1 cellular context compared by ENCODE assay signal in the genomic region with DNA sequence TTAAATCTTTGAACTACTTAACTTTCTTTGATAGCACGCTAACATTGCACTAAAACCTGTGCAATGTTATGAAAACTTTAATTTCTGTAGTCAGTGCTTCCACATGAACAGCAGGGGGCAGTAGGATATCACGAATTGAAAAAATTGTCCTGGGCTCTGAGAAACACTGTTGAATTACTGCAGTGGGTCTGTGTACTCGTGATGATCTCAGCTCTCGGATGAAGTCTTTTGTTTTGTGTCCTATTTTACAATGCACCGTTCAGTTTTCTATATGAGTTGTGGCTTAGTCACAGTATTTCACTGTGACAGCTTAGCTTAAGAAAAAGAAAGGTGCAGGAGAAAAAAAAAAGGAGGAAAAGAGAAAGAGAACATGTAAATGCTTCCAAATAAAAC.
TF ChIP-seq lines count a peak whose summit lies in the region.

No MANE protein-coding gene starts in this region.

TF ChIP-seq in HepG2, 621 proteins besides CTCF, POLR2A, EP300 and RAD21 (continued from another document and continues in another):
- TF ChIP-seq, protein P1, sequence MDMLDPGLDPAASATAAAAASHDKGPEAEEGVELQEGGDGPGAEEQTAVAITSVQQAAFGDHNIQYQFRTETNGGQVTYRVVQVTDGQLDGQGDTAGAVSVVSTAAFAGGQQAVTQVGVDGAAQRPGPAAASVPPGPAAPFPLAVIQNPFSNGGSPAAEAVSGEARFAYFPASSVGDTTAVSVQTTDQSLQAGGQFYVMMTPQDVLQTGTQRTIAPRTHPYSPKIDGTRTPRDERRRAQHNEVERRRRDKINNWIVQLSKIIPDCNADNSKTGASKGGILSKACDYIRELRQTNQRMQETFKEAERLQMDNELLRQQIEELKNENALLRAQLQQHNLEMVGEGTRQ (IDR thresholded peaks at IDR 0.05; ENCODE audit: low read depth, low read length), result no peak
- TF ChIP-seq, protein P1 (CRISPR knock-in tag; IDR thresholded peaks at IDR 0.05; ENCODE audit: borderline replicate concordance), result no peak
- TF ChIP-seq RXRA (CRISPR knock-in tag; IDR thresholded peaks at IDR 0.05) (no peak), SPEN (CRISPR knock-in tag; IDR thresholded peaks at IDR 0.05; ENCODE audit: low read depth) (no peak), REPIN1 (CRISPR knock-in tag; IDR thresholded peaks at IDR 0.05; ENCODE audit: borderline replicate concordance, low read depth) (no peak), ZNF768 (CRISPR knock-in tag; IDR thresholded peaks at IDR 0.05) (no peak), SALL1 (CRISPR knock-in tag; IDR thresholded peaks at IDR 0.05) (no peak), ZNF766 (CRISPR knock-in tag; IDR thresholded peaks at IDR 0.05; ENCODE audit: borderline replicate concordance) (no peak), ZFP36L1 (CRISPR knock-in tag; IDR thresholded peaks at IDR 0.05) (no peak), SATB2 (CRISPR knock-in tag; IDR thresholded peaks at IDR 0.05) (no peak), ONECUT2 (CRISPR knock-in tag; IDR thresholded peaks at IDR 0.05) (no peak), ZNF614 (CRISPR knock-in tag; IDR thresholded peaks at IDR 0.05; ENCODE audit: borderline replicate concordance) (no peak), NCOR1 (IDR thresholded peaks at IDR 0.05; ENCODE audit: borderline replicate concordance, low read length) (no peak), BRCA1 (CRISPR knock-in tag; IDR thresholded peaks at IDR 0.05) (no peak), ZNF441 (CRISPR knock-in tag; IDR thresholded peaks at IDR 0.05; ENCODE audit: borderline replicate concordance) (no peak), ZNF652 (CRISPR knock-in tag; IDR thresholded peaks at IDR 0.05; ENCODE audit: borderline replicate concordance, low read depth) (no peak), PTBP1 (IDR thresholded peaks at IDR 0.05; ENCODE audit: low read depth, low read length, poor library complexity, severe bottlenecking) (no peak), HOXD1 (CRISPR knock-in tag; IDR thresholded peaks at IDR 0.05) (no peak), GATAD1 (CRISPR knock-in tag; IDR thresholded peaks at IDR 0.05) (0 out of 2 replicates have a peak, but pooled peaks have one; percentile 26), YEATS4 (CRISPR knock-in tag; IDR thresholded peaks at IDR 0.05; ENCODE audit: borderline replicate concordance) (no peak), ZSCAN29 (CRISPR knock-in tag; conservative IDR thresholded peaks at IDR 0.05) (peak; percentile 85; the same call in 1 of the 2 replicates), ZNF350 (CRISPR knock-in tag; IDR thresholded peaks at IDR 0.05; ENCODE audit: borderline replicate concordance, low read depth) (no peak), ZBTB7A (CRISPR knock-in tag; IDR thresholded peaks at IDR 0.05) (no peak), STAG1 (CRISPR knock-in tag; IDR thresholded peaks at IDR 0.05) (peak; percentile 88), U2AF2 (IDR thresholded peaks at IDR 0.05; ENCODE audit: low read depth, low read length) (no peak), JDP2 (CRISPR knock-in tag; IDR thresholded peaks at IDR 0.05; ENCODE audit: borderline replicate concordance) (no peak), ZNF780A (CRISPR knock-in tag; IDR thresholded peaks at IDR 0.05) (no peak), CEBPG (CRISPR knock-in tag; IDR thresholded peaks at IDR 0.05) (peak; percentile 15; the same call in 1 of the 2 replicates)
- TF ChIP-seq, protein P2, sequence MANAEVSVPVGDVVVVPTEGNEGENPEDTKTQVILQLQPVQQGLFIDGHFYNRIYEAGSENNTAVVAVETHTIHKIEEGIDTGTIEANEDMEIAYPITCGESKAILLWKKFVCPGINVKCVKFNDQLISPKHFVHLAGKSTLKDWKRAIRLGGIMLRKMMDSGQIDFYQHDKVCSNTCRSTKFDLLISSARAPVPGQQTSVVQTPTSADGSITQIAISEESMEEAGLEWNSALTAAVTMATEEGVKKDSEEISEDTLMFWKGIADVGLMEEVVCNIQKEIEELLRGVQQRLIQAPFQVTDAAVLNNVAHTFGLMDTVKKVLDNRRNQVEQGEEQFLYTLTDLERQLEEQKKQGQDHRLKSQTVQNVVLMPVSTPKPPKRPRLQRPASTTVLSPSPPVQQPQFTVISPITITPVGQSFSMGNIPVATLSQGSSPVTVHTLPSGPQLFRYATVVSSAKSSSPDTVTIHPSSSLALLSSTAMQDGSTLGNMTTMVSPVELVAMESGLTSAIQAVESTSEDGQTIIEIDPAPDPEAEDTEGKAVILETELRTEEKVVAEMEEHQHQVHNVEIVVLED (CRISPR knock-in tag; IDR thresholded peaks at IDR 0.05; ENCODE audit: borderline replicate concordance), result no peak
- TF ChIP-seq, protein P3, sequence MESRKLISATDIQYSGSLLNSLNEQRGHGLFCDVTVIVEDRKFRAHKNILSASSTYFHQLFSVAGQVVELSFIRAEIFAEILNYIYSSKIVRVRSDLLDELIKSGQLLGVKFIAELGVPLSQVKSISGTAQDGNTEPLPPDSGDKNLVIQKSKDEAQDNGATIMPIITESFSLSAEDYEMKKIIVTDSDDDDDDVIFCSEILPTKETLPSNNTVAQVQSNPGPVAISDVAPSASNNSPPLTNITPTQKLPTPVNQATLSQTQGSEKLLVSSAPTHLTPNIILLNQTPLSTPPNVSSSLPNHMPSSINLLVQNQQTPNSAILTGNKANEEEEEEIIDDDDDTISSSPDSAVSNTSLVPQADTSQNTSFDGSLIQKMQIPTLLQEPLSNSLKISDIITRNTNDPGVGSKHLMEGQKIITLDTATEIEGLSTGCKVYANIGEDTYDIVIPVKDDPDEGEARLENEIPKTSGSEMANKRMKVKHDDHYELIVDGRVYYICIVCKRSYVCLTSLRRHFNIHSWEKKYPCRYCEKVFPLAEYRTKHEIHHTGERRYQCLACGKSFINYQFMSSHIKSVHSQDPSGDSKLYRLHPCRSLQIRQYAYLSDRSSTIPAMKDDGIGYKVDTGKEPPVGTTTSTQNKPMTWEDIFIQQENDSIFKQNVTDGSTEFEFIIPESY (CRISPR knock-in tag; IDR thresholded peaks at IDR 0.05), result no peak
- TF ChIP-seq, protein P4, sequence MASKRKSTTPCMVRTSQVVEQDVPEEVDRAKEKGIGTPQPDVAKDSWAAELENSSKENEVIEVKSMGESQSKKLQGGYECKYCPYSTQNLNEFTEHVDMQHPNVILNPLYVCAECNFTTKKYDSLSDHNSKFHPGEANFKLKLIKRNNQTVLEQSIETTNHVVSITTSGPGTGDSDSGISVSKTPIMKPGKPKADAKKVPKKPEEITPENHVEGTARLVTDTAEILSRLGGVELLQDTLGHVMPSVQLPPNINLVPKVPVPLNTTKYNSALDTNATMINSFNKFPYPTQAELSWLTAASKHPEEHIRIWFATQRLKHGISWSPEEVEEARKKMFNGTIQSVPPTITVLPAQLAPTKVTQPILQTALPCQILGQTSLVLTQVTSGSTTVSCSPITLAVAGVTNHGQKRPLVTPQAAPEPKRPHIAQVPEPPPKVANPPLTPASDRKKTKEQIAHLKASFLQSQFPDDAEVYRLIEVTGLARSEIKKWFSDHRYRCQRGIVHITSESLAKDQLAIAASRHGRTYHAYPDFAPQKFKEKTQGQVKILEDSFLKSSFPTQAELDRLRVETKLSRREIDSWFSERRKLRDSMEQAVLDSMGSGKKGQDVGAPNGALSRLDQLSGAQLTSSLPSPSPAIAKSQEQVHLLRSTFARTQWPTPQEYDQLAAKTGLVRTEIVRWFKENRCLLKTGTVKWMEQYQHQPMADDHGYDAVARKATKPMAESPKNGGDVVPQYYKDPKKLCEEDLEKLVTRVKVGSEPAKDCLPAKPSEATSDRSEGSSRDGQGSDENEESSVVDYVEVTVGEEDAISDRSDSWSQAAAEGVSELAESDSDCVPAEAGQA (IDR thresholded peaks at IDR 0.05; ENCODE audit: low read depth), result no peak
- TF ChIP-seq, protein P4 (CRISPR knock-in tag; IDR thresholded peaks at IDR 0.05; ENCODE audit: borderline replicate concordance), result no peak
- TF ChIP-seq, protein P5, sequence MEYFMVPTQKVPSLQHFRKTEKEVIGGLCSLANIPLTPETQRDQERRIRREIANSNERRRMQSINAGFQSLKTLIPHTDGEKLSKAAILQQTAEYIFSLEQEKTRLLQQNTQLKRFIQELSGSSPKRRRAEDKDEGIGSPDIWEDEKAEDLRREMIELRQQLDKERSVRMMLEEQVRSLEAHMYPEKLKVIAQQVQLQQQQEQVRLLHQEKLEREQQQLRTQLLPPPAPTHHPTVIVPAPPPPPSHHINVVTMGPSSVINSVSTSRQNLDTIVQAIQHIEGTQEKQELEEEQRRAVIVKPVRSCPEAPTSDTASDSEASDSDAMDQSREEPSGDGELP (IDR thresholded peaks at IDR 0.05; ENCODE audit: borderline replicate concordance, low read depth), result no peak
- TF ChIP-seq, protein P6, sequence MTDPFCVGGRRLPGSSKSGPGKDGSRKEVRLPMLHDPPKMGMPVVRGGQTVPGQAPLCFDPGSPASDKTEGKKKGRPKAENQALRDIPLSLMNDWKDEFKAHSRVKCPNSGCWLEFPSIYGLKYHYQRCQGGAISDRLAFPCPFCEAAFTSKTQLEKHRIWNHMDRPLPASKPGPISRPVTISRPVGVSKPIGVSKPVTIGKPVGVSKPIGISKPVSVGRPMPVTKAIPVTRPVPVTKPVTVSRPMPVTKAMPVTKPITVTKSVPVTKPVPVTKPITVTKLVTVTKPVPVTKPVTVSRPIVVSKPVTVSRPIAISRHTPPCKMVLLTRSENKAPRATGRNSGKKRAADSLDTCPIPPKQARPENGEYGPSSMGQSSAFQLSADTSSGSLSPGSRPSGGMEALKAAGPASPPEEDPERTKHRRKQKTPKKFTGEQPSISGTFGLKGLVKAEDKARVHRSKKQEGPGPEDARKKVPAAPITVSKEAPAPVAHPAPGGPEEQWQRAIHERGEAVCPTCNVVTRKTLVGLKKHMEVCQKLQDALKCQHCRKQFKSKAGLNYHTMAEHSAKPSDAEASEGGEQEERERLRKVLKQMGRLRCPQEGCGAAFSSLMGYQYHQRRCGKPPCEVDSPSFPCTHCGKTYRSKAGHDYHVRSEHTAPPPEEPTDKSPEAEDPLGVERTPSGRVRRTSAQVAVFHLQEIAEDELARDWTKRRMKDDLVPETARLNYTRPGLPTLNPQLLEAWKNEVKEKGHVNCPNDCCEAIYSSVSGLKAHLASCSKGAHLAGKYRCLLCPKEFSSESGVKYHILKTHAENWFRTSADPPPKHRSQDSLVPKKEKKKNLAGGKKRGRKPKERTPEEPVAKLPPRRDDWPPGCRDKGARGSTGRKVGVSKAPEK (CRISPR knock-in tag; IDR thresholded peaks at IDR 0.05; ENCODE audit: borderline replicate concordance), result no peak
- TF ChIP-seq, protein P7, sequence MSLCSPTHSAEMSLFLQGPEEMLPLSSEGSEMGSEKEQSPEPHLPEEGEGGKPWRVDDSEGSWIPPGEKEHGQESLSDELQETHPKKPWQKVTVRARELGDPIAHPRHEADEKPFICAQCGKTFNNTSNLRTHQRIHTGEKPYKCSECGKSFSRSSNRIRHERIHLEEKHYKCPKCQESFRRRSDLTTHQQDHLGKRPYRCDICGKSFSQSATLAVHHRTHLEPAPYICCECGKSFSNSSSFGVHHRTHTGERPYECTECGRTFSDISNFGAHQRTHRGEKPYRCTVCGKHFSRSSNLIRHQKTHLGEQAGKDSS (CRISPR knock-in tag; IDR thresholded peaks at IDR 0.05; ENCODE audit: borderline replicate concordance, low read depth), result no peak
- TF ChIP-seq, protein P8, sequence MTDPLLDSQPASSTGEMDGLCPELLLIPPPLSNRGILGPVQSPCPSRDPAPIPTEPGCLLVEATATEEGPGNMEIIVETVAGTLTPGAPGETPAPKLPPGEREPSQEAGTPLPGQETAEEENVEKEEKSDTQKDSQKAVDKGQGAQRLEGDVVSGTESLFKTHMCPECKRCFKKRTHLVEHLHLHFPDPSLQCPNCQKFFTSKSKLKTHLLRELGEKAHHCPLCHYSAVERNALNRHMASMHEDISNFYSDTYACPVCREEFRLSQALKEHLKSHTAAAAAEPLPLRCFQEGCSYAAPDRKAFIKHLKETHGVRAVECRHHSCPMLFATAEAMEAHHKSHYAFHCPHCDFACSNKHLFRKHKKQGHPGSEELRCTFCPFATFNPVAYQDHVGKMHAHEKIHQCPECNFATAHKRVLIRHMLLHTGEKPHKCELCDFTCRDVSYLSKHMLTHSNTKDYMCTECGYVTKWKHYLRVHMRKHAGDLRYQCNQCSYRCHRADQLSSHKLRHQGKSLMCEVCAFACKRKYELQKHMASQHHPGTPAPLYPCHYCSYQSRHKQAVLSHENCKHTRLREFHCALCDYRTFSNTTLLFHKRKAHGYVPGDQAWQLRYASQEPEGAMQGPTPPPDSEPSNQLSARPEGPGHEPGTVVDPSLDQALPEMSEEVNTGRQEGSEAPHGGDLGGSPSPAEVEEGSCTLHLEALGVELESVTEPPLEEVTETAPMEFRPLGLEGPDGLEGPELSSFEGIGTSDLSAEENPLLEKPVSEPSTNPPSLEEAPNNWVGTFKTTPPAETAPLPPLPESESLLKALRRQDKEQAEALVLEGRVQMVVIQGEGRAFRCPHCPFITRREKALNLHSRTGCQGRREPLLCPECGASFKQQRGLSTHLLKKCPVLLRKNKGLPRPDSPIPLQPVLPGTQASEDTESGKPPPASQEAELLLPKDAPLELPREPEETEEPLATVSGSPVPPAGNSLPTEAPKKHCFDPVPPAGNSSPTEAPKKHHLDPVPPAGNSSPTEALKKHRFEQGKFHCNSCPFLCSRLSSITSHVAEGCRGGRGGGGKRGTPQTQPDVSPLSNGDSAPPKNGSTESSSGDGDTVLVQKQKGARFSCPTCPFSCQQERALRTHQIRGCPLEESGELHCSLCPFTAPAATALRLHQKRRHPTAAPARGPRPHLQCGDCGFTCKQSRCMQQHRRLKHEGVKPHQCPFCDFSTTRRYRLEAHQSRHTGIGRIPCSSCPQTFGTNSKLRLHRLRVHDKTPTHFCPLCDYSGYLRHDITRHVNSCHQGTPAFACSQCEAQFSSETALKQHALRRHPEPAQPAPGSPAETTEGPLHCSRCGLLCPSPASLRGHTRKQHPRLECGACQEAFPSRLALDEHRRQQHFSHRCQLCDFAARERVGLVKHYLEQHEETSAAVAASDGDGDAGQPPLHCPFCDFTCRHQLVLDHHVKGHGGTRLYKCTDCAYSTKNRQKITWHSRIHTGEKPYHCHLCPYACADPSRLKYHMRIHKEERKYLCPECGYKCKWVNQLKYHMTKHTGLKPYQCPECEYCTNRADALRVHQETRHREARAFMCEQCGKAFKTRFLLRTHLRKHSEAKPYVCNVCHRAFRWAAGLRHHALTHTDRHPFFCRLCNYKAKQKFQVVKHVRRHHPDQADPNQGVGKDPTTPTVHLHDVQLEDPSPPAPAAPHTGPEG (CRISPR knock-in tag; IDR thresholded peaks at IDR 0.05), result no peak
